ENCODE assay signal across 15 cellular contexts in genomic region chr13:49343255-49343654, GRCh38.
DNase-seq lines count a peak whose midpoint lies in the region; ATAC-seq, FAIRE-seq and TF ChIP-seq lines count a peak whose summit lies in the region.
"Had no signal": no experiment of that assay in that cellular context is flagged by ENCODE, and none has a peak within 500 bp of the region (broad histone marks: within the 10 kb centered on the region; RNA-seq: fewer than 3 reads in every experiment).

No MANE protein-coding gene starts in this region.

- H3K9me3 ChIP-seq in GM23248 (ENCODE audit: low read depth) (no peaks in the 10 kb centered on the region), K562 (replicated peaks; ENCODE audit: control insufficient read depth, insufficient read depth, low read depth, low read length) (no peaks in the 10 kb centered on the region)
- H3K9me3 ChIP-seq: HAP-1 had no signal

- no peaks in the 10 kb centered on the region for H3K9me2 ChIP-seq in GM23248 (ENCODE audit: insufficient read depth)

- TF ChIP-seq CTCF in K562 (IDR thresholded peaks at IDR 0.05 in 2 of 3, conservative IDR thresholded peaks at IDR 0.05 in 1 of 3; ENCODE audit: insufficient read depth in 2 of 3, low read depth in 1 of 3, low read length in 3 of 3) (no peak), GM20000 (IDR thresholded peaks at IDR 0.05; ENCODE audit: extremely low read depth, missing control alignments) (no peak)

- H3K27me3 ChIP-seq in GM23248 (replicated peaks; ENCODE audit: insufficient read depth), result no peaks in the 10 kb centered on the region
- H3K27me3 ChIP-seq in K562 (ENCODE audit: control insufficient read depth in 2 of 2, insufficient read depth in 2 of 2, low read length in 2 of 2), result no peaks in the 10 kb centered on the region
- H3K27me3 ChIP-seq: BLaER1 treated with 17β-estradiol and CSF1 and Interleukin-3, amounts not matched to agents 10 nM and 100 nM had no signal

- FAIRE-seq in K562 (lab: Jason Lieb, UNC), result peak; percentile 19
- FAIRE-seq: D721Med, G401.6, GM12891 had no signal

- in situ Hi-C loops in GM23248 (cut with MboI), result no loop called here
- in situ Hi-C loops in K562 (cut with MboI), result no loop called here

- no peak for DNase-seq in GM23248
- peak in 2 of 4 experiments; percentile 21 to 31 for DNase-seq in K562 (ENCODE audit: extremely low read depth in 1 of 4, low spot score in 3 of 4)
- no peak for DNase-seq in activated CD4-positive, alpha-beta T cell treated with anti-CD3 and anti-CD28 coated beads for 1 hour
- DNase-seq in GM20000 (ENCODE audit: low spot score), result no peak
- DNase-seq: CD8-positive, alpha-beta memory T cell; COR-L47; KG1 had no signal

- TF ChIP-seq EP300 in K562 (IDR thresholded peaks at IDR 0.05; ENCODE audit: low read length), result no peak

- WGBS in GM23248 (ENCODE audit: low coverage in 1 of 2, low lambda C conversion rate in 2 of 2, missing lambda C conversion rate in 2 of 2), 2 experiments, result 57 to 68% methylated on average over 3 of the region's 3 CpGs
- WGBS in K562 (ENCODE audit: insufficient coverage, low coverage, missing lambda C conversion rate), result 16% methylated on average over 3 of the region's 3 CpGs

- H3K79me2 ChIP-seq in GM23248 (ENCODE audit: insufficient read depth) (no peaks in the 10 kb centered on the region), K562 (ENCODE audit: control insufficient read depth, insufficient read depth, low read length) (no peaks in the 10 kb centered on the region)

- TF ChIP-seq RAD21 in K562 (CRISPR knock-in tag; conservative IDR thresholded peaks at IDR 0.05 in 1 of 2, IDR thresholded peaks at IDR 0.05 in 1 of 2), result no peak

- H3F3A ChIP-seq in GM23248 (ENCODE audit: insufficient read depth), result no peaks in the 10 kb centered on the region

- H3K4me1 ChIP-seq in GM23248 (ENCODE audit: insufficient read depth) (peaks cover 6% of the 10 kb centered on the region; the same call in 1 of the 2 replicates), K562 (replicated peaks in 1 of 2; ENCODE audit: control insufficient read depth in 2 of 2, insufficient read depth in 2 of 2, low read length in 2 of 2) (no peaks in the 10 kb centered on the region; a peak in 1 of 5 replicates)
- H3K4me1 ChIP-seq: HAP-1 had no signal

- ATAC-seq in K562, result peak; percentile 83
- ATAC-seq in esophagus mucosa, result peak; percentile 81
- no peak for ATAC-seq in HG03095 (IDR thresholded peaks at IDR 0.05; ENCODE audit: unreplicated experiment)

- H3K36me3 ChIP-seq in GM23248 (ENCODE audit: low read depth) (no peaks in the 10 kb centered on the region), K562 (ENCODE audit: control insufficient read depth, insufficient read depth, low read length) (no peaks in the 10 kb centered on the region)
- H3K36me3 ChIP-seq: HAP-1 had no signal

- H3K9ac ChIP-seq in GM23248 (no peak overlapping the region), K562 (ENCODE audit: insufficient read depth in 1 of 2, low read depth in 2 of 2, low read length in 2 of 2) (no peak overlapping the region)
- H3K9ac ChIP-seq: BLaER1 treated with 17β-estradiol and CSF1 and Interleukin-3, amounts not matched to agents 10 nM and 100 nM had no signal

- H3K9me1 ChIP-seq in K562 (ENCODE audit: control insufficient read depth, insufficient read depth, low read length), result no peaks in the 10 kb centered on the region

- no peak for TF ChIP-seq POLR2A in K562 (conservative IDR thresholded peaks at IDR 0.05)

- no TSS peak for BruUV-seq in K562 (replicated peaks; lab: Mats Ljungman, UMichigan)

- CTCF ChIA-PET in K562 (lab: Yijun Ruan, JAX; ENCODE audit: low intra/inter-chr PET ratio), result no interaction called here

- H3K4me2 ChIP-seq in GM23248 (ENCODE audit: unreplicated experiment), result peak overlapping the region; percentile 35
- peak overlapping the region; percentile 16; the same call in 1 of the 2 replicates for H3K4me2 ChIP-seq in K562 (ENCODE audit: insufficient read depth, low read length)
- H3K4me2 ChIP-seq: BLaER1 treated with 17β-estradiol and CSF1 and Interleukin-3, amounts not matched to agents 10 nM and 100 nM had no signal

- POLR2A ChIA-PET in K562 (lab: Yijun Ruan, JAX), result interaction anchor here (0.6 to 1.0 kb wide), 2 partner anchors 9 to 204 kb away, joined by 3 read pairs; no protein-coding TSS in a partner anchor

- H3K4me3 ChIP-seq in GM23248, result no peak overlapping the region
- no peak overlapping the region for H3K4me3 ChIP-seq in K562
- H3K4me3 ChIP-seq: BLaER1 treated with 17β-estradiol and CSF1 and Interleukin-3, amounts not matched to agents 10 nM and 100 nM; HAP-1 had no signal

- H4K20me1 ChIP-seq in GM23248 (ENCODE audit: insufficient read depth) (no peaks in the 10 kb centered on the region), K562 (replicated peaks; ENCODE audit: control insufficient read depth, insufficient read depth, low read length) (no peaks in the 10 kb centered on the region)
- H4K20me1 ChIP-seq: BLaER1 treated with 17β-estradiol and CSF1 and Interleukin-3, amounts not matched to agents 10 nM and 100 nM had no signal

- H3K27ac ChIP-seq in GM23248, result no peak overlapping the region
- no peak overlapping the region for H3K27ac ChIP-seq in K562 (ENCODE audit: extremely low read depth, low read depth, low read length)
- H3K27ac ChIP-seq: BLaER1 treated with 17β-estradiol and CSF1 and Interleukin-3, amounts not matched to agents 10 nM and 100 nM; HL-60 had no signal

- H2AFZ ChIP-seq in GM23248 (peak overlapping the region; percentile 58), K562 (ENCODE audit: low read depth, low read length) (0 out of 2 replicates have a peak overlapping the region, but pooled peaks have one; percentile 19)

- intact Hi-C loops in K562 (cut with micrococcal nuclease), result loop anchor here (10.0 kb wide), 1 partner anchor 72 kb away; no protein-coding TSS in a partner anchor

TF ChIP-seq in K562, 482 proteins besides CTCF, POLR2A, EP300 and RAD21:
- TF ChIP-seq TCF3 (CRISPR knock-in tag; IDR thresholded peaks at IDR 0.05) (peak; percentile 33), NUFIP1 (IDR thresholded peaks at IDR 0.05; ENCODE audit: partially characterized antibody) (no peak), LCOR (CRISPR knock-in tag; IDR thresholded peaks at IDR 0.05) (no peak), CREM (IDR thresholded peaks at IDR 0.05; ENCODE audit: low read depth) (no peak), ARID1B (IDR thresholded peaks at IDR 0.05) (peak; percentile 48), CBFA2T3 (IDR thresholded peaks at IDR 0.05) (peak; percentile 37)
TF ChIP-seq in K562: peak in this region for 3.
